ENCODE assay signal across 16 cellular contexts in the genomic region with DNA sequence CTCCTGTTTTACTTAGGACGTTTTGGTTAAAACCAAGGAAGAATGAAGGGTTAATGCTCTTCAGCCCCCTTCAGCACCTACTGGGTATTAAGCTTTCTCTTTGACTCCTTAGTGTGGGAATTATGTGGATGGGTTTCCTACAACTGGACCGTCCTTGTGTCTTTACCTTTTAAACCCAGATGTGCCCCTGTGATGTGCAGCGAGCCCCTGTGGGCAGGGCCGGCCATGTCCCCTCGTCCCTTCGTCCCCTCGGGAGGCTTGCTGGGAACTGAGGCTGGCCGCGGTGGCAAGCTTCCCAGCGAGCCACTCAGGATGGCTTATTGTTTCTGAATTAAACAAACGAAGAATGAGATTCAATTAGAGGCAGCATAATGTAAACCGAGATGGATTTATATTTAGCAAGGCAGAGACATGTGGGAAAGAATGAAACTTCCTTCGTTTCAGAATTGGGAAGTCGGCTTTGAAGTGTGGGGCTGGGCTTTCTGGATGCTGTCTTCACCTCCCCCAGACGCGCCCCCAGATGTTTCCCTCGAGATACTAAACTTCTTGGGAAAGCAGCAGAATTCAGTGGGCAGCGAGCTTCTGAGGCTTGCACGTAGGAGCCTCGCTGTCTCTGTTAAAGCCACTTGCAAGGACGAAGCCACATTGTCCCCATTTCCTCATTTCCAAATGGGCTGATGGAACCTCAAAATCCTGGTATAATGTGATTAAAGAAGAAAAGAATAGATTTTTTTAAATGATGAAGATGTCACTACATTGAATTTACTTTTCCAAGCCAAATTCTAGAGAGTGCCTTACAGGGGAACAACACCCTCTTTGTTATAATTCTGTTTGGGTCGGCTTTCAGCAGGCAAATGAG.
DNase-seq lines count a peak whose midpoint lies in the region; ATAC-seq lines count a peak whose summit lies in the region.
"Had no signal": no experiment of that assay in that cellular context is flagged by ENCODE, and none has a peak within 500 bp of the region (broad histone marks: within the 10 kb centered on the region; RNA-seq: fewer than 3 reads in every experiment).

No MANE protein-coding gene starts in this region.

- intact Hi-C loops in Right ventricle myocardium superior (cut with DNase I) (no loop called here), left ventricle myocardium superior (cut with micrococcal nuclease) (no loop called here)

- DNase-seq in Right ventricle myocardium superior: peak; percentile 56
- no peak for DNase-seq in left ventricle myocardium superior
- DNase-seq in globus pallidus (ENCODE audit: low spot score): peak; percentile 59
- DNase-seq in occipital lobe (lab: John Stamatoyannopoulos, UW): peak; percentile 11
- no peak for DNase-seq in DMS 273 treated with DMSO at 0.1 percent for 48 hours (lab: John Stamatoyannopoulos, UW)
- DNase-seq in hepatic stellate cell (ENCODE audit: low spot score): no peak
- DNase-seq: ACHN; activated CD8-positive, alpha-beta memory T cell treated with anti-CD3 and anti-CD28 coated beads for 24 hours; cortex of kidney; HCEC 1CT; NCI-H2029 treated with DMSO at 0.1 percent for 48 hours; psoas muscle; thyroid gland had no signal

- peak; percentile 24 for ATAC-seq in Right ventricle myocardium superior (ENCODE audit: poor library complexity)
- no peak for ATAC-seq in left ventricle myocardium superior
- no peak for ATAC-seq in HG02981 (IDR thresholded peaks at IDR 0.05; ENCODE audit: unreplicated experiment)
- ATAC-seq in GM18858 (IDR thresholded peaks at IDR 0.05; ENCODE audit: unreplicated experiment): no peak
- ATAC-seq: activated naive CD4-positive, alpha-beta T cell treated with anti-CD3 and anti-CD28 coated beads, Interleukin-2, amount 50 U/mL, for 72 hours; psoas muscle had no signal

Comparison
In these comparisons a context has a peak if more than half of its experiments do, and no peak if none do; other contexts are left out.
1. DNase-seq: peak in Right ventricle myocardium superior (single experiment), globus pallidus (single experiment) and occipital lobe (single experiment); none in left ventricle myocardium superior (single experiment), DMS 273 treated with DMSO at 0.1 percent for 48 hours (single experiment) and hepatic stellate cell (single experiment).